Comparison of ENCODE assay signal across 9 cellular contexts in the genomic region with DNA sequence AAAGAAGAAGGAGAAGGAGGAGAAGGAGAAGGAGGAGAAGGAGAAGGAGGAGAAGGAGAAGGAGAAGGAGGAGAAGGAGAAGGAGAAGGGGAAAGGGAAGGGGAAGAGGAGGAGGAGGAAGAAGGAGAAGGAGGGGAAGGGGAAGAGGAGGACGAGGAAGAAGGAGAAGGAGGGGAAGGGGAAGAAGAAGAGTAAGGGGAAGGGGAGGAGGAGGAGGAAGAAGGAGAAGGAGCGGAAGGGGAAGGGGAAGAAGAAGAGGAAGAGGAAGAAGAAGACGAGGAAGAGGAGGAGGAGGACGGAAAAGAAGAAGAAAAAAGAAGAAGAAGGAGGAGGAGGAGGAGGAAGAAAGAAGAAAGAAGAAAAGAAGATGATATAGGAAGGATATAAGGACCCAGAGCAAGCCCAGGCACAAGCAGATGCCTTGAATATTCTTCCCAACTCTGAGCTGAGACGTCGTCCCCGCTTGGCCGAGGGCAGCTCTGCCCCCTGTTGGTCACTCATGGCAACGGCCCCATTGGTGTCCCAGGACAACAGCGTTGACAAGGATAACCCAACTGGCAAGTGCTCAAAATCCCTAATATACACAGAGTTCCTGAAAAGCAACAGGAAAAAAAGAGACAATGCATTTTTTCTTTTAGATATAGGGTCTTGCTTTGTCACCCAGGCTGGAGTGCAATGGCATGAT. TPM values are rescaled to one million over a fixed set of nuclear protein-coding genes. Genes with fewer than 3 reads are reported as not detected.
DNase-seq lines count a peak whose midpoint lies in the region; TF ChIP-seq lines count a peak whose summit lies in the region.
"Had no signal": no experiment of that assay in that cellular context is flagged by ENCODE, and none has a peak within 500 bp of the region (broad histone marks: within the 10 kb centered on the region; RNA-seq: fewer than 3 reads in every experiment).

No MANE protein-coding gene starts in this region.

- H3K9me3 Mint-ChIP-seq in T-helper 2 cell treated with Interferon-gamma antibody and Interleukin-4, amounts not matched to agents 5 μg/mL and 100 μg/mL, for 36 hours: peaks cover 18% of the 10 kb centered on the region

- H3K36me3 ChIP-seq in SU-DHL-6 (ENCODE audit: low read length) (no peaks in the 10 kb centered on the region), hepatocyte (replicated peaks; ENCODE audit: insufficient read depth, low read depth) (no peaks in the 10 kb centered on the region)

- H4K20me1 ChIP-seq in SU-DHL-6 (ENCODE audit: low read depth, low read length) (no peaks in the 10 kb centered on the region), hepatocyte (ENCODE audit: insufficient read depth, poor library complexity, severe bottlenecking) (no peaks in the 10 kb centered on the region)

- H3K4me1 ChIP-seq in hepatocyte (ENCODE audit: insufficient read depth): peaks cover under 1% of the 10 kb centered on the region

- DNase-seq in GM12865 (ENCODE audit: low read depth): peak; percentile 5
- DNase-seq in hepatocyte (ENCODE audit: low spot score): no peak
- DNase-seq in NCI-H2227 (lab: John Stamatoyannopoulos, UW; ENCODE audit: unreplicated experiment): no peak
- no peak for DNase-seq in RWPE1 (ENCODE audit: low spot score)
- DNase-seq in NK-92 (lab: John Stamatoyannopoulos, UW; ENCODE audit: unreplicated experiment): no peak
- no peak for DNase-seq in T-helper 2 cell treated with Interferon-gamma antibody and Interleukin-4, amounts not matched to agents 5 μg/mL and 100 μg/mL, for 36 hours (ENCODE audit: low spot score)

- H3K27me3 ChIP-seq in SU-DHL-6 (ENCODE audit: low read length) (no peaks in the 10 kb centered on the region; the same call in 1 of the 2 replicates), hepatocyte (no peaks in the 10 kb centered on the region)

- POLR2A ChIA-PET in RWPE1 (lab: Yijun Ruan, JAX; ENCODE audit: low non-redundant PET): no interaction called here

- TF ChIP-seq CTCF in 22Rv1 (IDR thresholded peaks at IDR 0.05) (peak; percentile 91), GM12865 (IDR thresholded peaks at IDR 0.05; ENCODE audit: insufficient read depth, low read depth, low read length, missing control alignments) (peak; percentile 39), SU-DHL-6 (IDR thresholded peaks at IDR 0.05; ENCODE audit: insufficient read depth, low read length, poor library complexity, severe bottlenecking) (peak; percentile 25), hepatocyte (IDR thresholded peaks at IDR 0.05; ENCODE audit: poor library complexity) (peak; percentile 41), RWPE1 (conservative IDR thresholded peaks at IDR 0.05; ENCODE audit: low read depth) (no peak; the same call in 1 of the 2 replicates)

- H2AFZ ChIP-seq in SU-DHL-6 (ENCODE audit: low read depth, low read length, severe bottlenecking) (no peak overlapping the region), hepatocyte (no peak overlapping the region)

- H3K9me2 ChIP-seq in SU-DHL-6 (replicated peaks; ENCODE audit: insufficient read depth, low read length) (no peaks in the 10 kb centered on the region), hepatocyte (replicated peaks; ENCODE audit: insufficient read depth) (no peaks in the 10 kb centered on the region)

- no peak overlapping the region for H3K4me3 Mint-ChIP-seq in T-helper 2 cell treated with Interferon-gamma antibody and Interleukin-4, amounts not matched to agents 5 μg/mL and 100 μg/mL, for 36 hours

- H3K9me3 ChIP-seq in SU-DHL-6 (ENCODE audit: insufficient read depth, low read length) (no peaks in the 10 kb centered on the region), hepatocyte (ENCODE audit: low read depth) (no peaks in the 10 kb centered on the region)

- no peaks in the 10 kb centered on the region for H3K27me3 Mint-ChIP-seq in T-helper 2 cell treated with Interferon-gamma antibody and Interleukin-4, amounts not matched to agents 5 μg/mL and 100 μg/mL, for 36 hours (ENCODE audit: low read depth)

- H3K79me2 ChIP-seq in SU-DHL-6 (ENCODE audit: insufficient read depth, low read length): no peaks in the 10 kb centered on the region
- no peaks in the 10 kb centered on the region for H3K79me2 ChIP-seq in hepatocyte

- H3K4me3 ChIP-seq in GM12865 (ENCODE audit: low read depth, low read length) (no peak overlapping the region), SU-DHL-6 (ENCODE audit: insufficient read depth, low read length, poor library complexity, severe bottlenecking) (no peak overlapping the region), hepatocyte (no peak overlapping the region)

- no peak overlapping the region for H3K27ac ChIP-seq in 22Rv1
- H3K27ac ChIP-seq in SU-DHL-6 (ENCODE audit: low read depth, low read length): no peak overlapping the region
- H3K27ac ChIP-seq in hepatocyte: no peak overlapping the region
- no peak overlapping the region for H3K27ac ChIP-seq in RWPE1

- H3K27ac Mint-ChIP-seq in T-helper 2 cell treated with Interferon-gamma antibody and Interleukin-4, amounts not matched to agents 5 μg/mL and 100 μg/mL, for 36 hours: no peak overlapping the region

- H3K9ac ChIP-seq in SU-DHL-6 (ENCODE audit: low read length): no peak overlapping the region

- H3K4me2 ChIP-seq in SU-DHL-6 (ENCODE audit: low read depth, low read length, poor library complexity, severe bottlenecking) (no peak overlapping the region), hepatocyte (no peak overlapping the region)

- CTCF ChIA-PET in RWPE1 (lab: Yijun Ruan, JAX): interaction anchor here (0.6 to 1.0 kb wide), 3 partner anchors 9 to 1303 kb away, joined by 3 to 6 read pairs (median 4); partner anchors contain the start of gene IRF2BP1

- H3K4me1 Mint-ChIP-seq in T-helper 2 cell treated with Interferon-gamma antibody and Interleukin-4, amounts not matched to agents 5 μg/mL and 100 μg/mL, for 36 hours (ENCODE audit: low read depth): peaks cover 2% of the 10 kb centered on the region

- H3K36me3 Mint-ChIP-seq in T-helper 2 cell treated with Interferon-gamma antibody and Interleukin-4, amounts not matched to agents 5 μg/mL and 100 μg/mL, for 36 hours (ENCODE audit: low read depth): no peaks in the 10 kb centered on the region

- WGBS in hepatocyte (ENCODE audit: low lambda C conversion rate, missing lambda C conversion rate): 11% methylated on average over 6 of the region's 10 CpGs

- H3F3A ChIP-seq in SU-DHL-6 (ENCODE audit: insufficient read depth): no peaks in the 10 kb centered on the region

RNA-seq across cellular contexts. Expression of gene IGSF23, which starts 30.6 kb away (rescaled TPM):
- total RNA-seq in hepatocyte: 2.1 TPM in 2 replicates
- 0.21 and 3.8 TPM in 2 replicates for polyA plus RNA-seq in hepatocyte
- total RNA-seq: T-helper 2 cell treated with Interferon-gamma antibody and Interleukin-4, amounts not matched to agents 100 ng/mL and 5 ng/mL, for 36 hours had no signal

RNA-seq across cellular contexts. Expression of gene CEACAM20, which starts 53.2 kb away (rescaled TPM):
- total RNA-seq in hepatocyte: 1.5 and 1.6 TPM in 2 replicates
- polyA plus RNA-seq in hepatocyte: 0.24 and 0.39 TPM in 2 replicates
- total RNA-seq: T-helper 2 cell treated with Interferon-gamma antibody and Interleukin-4, amounts not matched to agents 100 ng/mL and 5 ng/mL, for 36 hours had no signal
